In genomic region chr4:110959041-110959643, GRCh38 we compare ENCODE assay signal across 10 cellular contexts.
DNase-seq lines count a peak whose midpoint lies in the region; ATAC-seq and TF ChIP-seq lines count a peak whose summit lies in the region.
"Had no signal": no experiment of that assay in that cellular context is flagged by ENCODE, and none has a peak within 500 bp of the region (broad histone marks: within the 10 kb centered on the region; RNA-seq: fewer than 3 reads in every experiment).

No MANE protein-coding gene starts in this region.

- CTCF ChIA-PET in IMR-90 (lab: Yijun Ruan, JAX), result interaction anchor here (1.2 to 1.6 kb wide), 2 partner anchors 315 to 328 kb away, joined by 3 to 4 read pairs; no protein-coding TSS in a partner anchor

- H3K9me3 Mint-ChIP-seq in nephron, result no peaks in the 10 kb centered on the region
- H3K9me3 Mint-ChIP-seq in natural killer cell treated with Interleukin-12 subunit alpha and Interleukin-12 subunit beta and Interleukin-15 and Interleukin-18, amount 100 ng/mL, for 72 hours, result no peaks in the 10 kb centered on the region

- no peak overlapping the region for H4K8ac ChIP-seq in IMR-90 (ENCODE audit: low read depth in 2 of 2, low read length in 2 of 2)

- no peak overlapping the region for H3K27ac ChIP-seq in IMR-90 (ENCODE audit: insufficient read depth, low read length)

- no peak overlapping the region for H2AK5ac ChIP-seq in IMR-90 (ENCODE audit: low read depth, low read length)

- peaks cover 20% of the 10 kb centered on the region for H3K27me3 Mint-ChIP-seq in nephron (ENCODE audit: low read depth)
- H3K27me3 Mint-ChIP-seq in natural killer cell treated with Interleukin-12 subunit alpha and Interleukin-12 subunit beta and Interleukin-15 and Interleukin-18, amount 100 ng/mL, for 72 hours, result no peaks in the 10 kb centered on the region

- no peaks in the 10 kb centered on the region for H3K36me3 Mint-ChIP-seq in nephron (ENCODE audit: low read depth)
- no peaks in the 10 kb centered on the region for H3K36me3 Mint-ChIP-seq in natural killer cell treated with Interleukin-12 subunit alpha and Interleukin-12 subunit beta and Interleukin-15 and Interleukin-18, amount 100 ng/mL, for 72 hours

- H3K9me3 ChIP-seq in IMR-90 (ENCODE audit: control insufficient read depth, insufficient read depth, low read length), result no peaks in the 10 kb centered on the region

- H3K4ac ChIP-seq in IMR-90 (ENCODE audit: low read depth, low read length), result no peak overlapping the region

- no peak overlapping the region for H3K4me3 ChIP-seq in IMR-90 (ENCODE audit: insufficient read depth, low read depth, low read length)

- H3K18ac ChIP-seq in IMR-90 (ENCODE audit: low read depth, low read length), result no peak overlapping the region

- TF ChIP-seq CTCF in IMR-90 (conservative IDR thresholded peaks at IDR 0.05; ENCODE audit: low read depth, low read length), result peak; percentile 50
- peak; percentile 30 to 58 (median 44) for TF ChIP-seq CTCF in nephron (IDR thresholded peaks at IDR 0.05; ENCODE audit: unreplicated experiment in 3 of 3)

- H3K56ac ChIP-seq in IMR-90 (ENCODE audit: extremely low read depth, insufficient read depth, low read length), result no peak overlapping the region

- H3K27ac Mint-ChIP-seq in nephron, result peak overlapping the region in 2 of 3 experiments; percentile 33 to 63
- H3K27ac Mint-ChIP-seq in natural killer cell treated with Interleukin-12 subunit alpha and Interleukin-12 subunit beta and Interleukin-15 and Interleukin-18, amount 100 ng/mL, for 72 hours, result no peak overlapping the region

- peak; percentile 48 for TF ChIP-seq RAD21 in IMR-90 (IDR thresholded peaks at IDR 0.05; ENCODE audit: low read length)

- no peak overlapping the region for H3K23ac ChIP-seq in IMR-90 (ENCODE audit: low read depth, low read length)

- H4K20me1 ChIP-seq in IMR-90 (ENCODE audit: insufficient read depth, low read length), result no peaks in the 10 kb centered on the region

- H3K9ac ChIP-seq in IMR-90 (ENCODE audit: low read depth, low read length), result no peak overlapping the region

- no peak overlapping the region for H2AK9ac ChIP-seq in IMR-90 (replicated peaks; ENCODE audit: low read depth, low read length, poor library complexity)

- intact Hi-C loops in IMR-90 (cut with micrococcal nuclease), result loop anchor here (1.0 to 10.0 kb wide), 4 partner anchors 327 to 896 kb away; no protein-coding TSS in a partner anchor

- no peak overlapping the region for H2BK15ac ChIP-seq in IMR-90 (ENCODE audit: low read depth, low read length)

- no peak overlapping the region for H2BK20ac ChIP-seq in IMR-90 (ENCODE audit: low read depth, low read length)

- POLR2A ChIA-PET in IMR-90 (lab: Charles Lee; ENCODE audit: unreplicated experiment), result no interaction called here

- no peaks in the 10 kb centered on the region for H3K79me1 ChIP-seq in IMR-90 (ENCODE audit: low read depth in 1 of 2, low read length in 2 of 2)

- no peaks in the 10 kb centered on the region for H3K36me3 ChIP-seq in IMR-90 (ENCODE audit: control insufficient read depth, insufficient read depth, low read length)

- no peak overlapping the region for H2AFZ ChIP-seq in IMR-90 (replicated peaks; ENCODE audit: low read length, poor library complexity)

- no peaks in the 10 kb centered on the region for H3K4me1 ChIP-seq in IMR-90 (ENCODE audit: control insufficient read depth, insufficient read depth, low read length)

- BruUV-seq in IMR-90 (replicated peaks; lab: Mats Ljungman, UMichigan), result no TSS peak

- no peak for TF ChIP-seq POLR2A in IMR-90 (IDR thresholded peaks at IDR 0.05; ENCODE audit: low read depth, low read length)

- peaks cover 29% of the 10 kb centered on the region for H3K4me1 Mint-ChIP-seq in nephron
- H3K4me1 Mint-ChIP-seq in natural killer cell treated with Interleukin-12 subunit alpha and Interleukin-12 subunit beta and Interleukin-15 and Interleukin-18, amount 100 ng/mL, for 72 hours (ENCODE audit: low read depth in 2 of 2), result no peaks in the 10 kb centered on the region

- no peaks in the 10 kb centered on the region for H3K9me1 ChIP-seq in IMR-90 (ENCODE audit: insufficient read depth, low read length)

- dilution Hi-C loops in IMR-90 (cut with HindIII; ENCODE audit: low sequenced_read_pairs, unreplicated experiment), result no loop called here

- H3K4me2 ChIP-seq in IMR-90 (ENCODE audit: low read depth, low read length), result no peak overlapping the region

- no peak overlapping the region for H2BK120ac ChIP-seq in IMR-90 (ENCODE audit: low read depth, low read length)

- peak; percentile 66; the same call in 1 of the 2 replicates for ATAC-seq in IMR-90 (ENCODE audit: low read depth)
- no peak for ATAC-seq in natural killer cell treated with Interleukin-12 subunit alpha and Interleukin-12 subunit beta and Interleukin-15 and Interleukin-18, amount 100 ng/mL, for 72 hours

- H3K4me3 Mint-ChIP-seq in nephron, result no peak overlapping the region
- no peak overlapping the region for H3K4me3 Mint-ChIP-seq in natural killer cell treated with Interleukin-12 subunit alpha and Interleukin-12 subunit beta and Interleukin-15 and Interleukin-18, amount 100 ng/mL, for 72 hours

- in situ Hi-C loops in IMR-90 (cut with MboI; ENCODE audit: low sequenced_read_pairs), result loop anchor here (5.0 to 25.0 kb wide), 2 partner anchors 322 to 678 kb away; no protein-coding TSS in a partner anchor

- peaks cover 2% of the 10 kb centered on the region; the same call in 1 of the 2 replicates for H3K27me3 ChIP-seq in IMR-90 (ENCODE audit: control insufficient read depth, insufficient read depth, low read length)

- no peak overlapping the region for H4K5ac ChIP-seq in IMR-90 (ENCODE audit: low read depth, low read length)

- no peak overlapping the region for H3K14ac ChIP-seq in IMR-90 (replicated peaks; ENCODE audit: low read depth, low read length)

- DNase-seq in EL (peak; percentile 29), IMR-90 (peak; percentile 30), astrocyte of the hippocampus (ENCODE audit: low read depth, low spot score) (peak; percentile 36), NCI-H2029 treated with DMSO at 0.1 percent for 48 hours (lab: John Stamatoyannopoulos, UW) (no peak), T1000 (lab: John Stamatoyannopoulos, UW) (no peak), NCI-H146 treated with DMSO at 0.1 percent for 48 hours (lab: John Stamatoyannopoulos, UW; ENCODE audit: unreplicated experiment) (no peak)
- no peak for DNase-seq in natural killer cell treated with Interleukin-12 subunit alpha and Interleukin-12 subunit beta and Interleukin-15 and Interleukin-18, amount 100 ng/mL, for 72 hours (ENCODE audit: low spot score)
- DNase-seq: anterior cingulate cortex, NCI-H187 treated with DMSO at 0.1 percent for 48 hours had no signal

- H2BK5ac ChIP-seq in IMR-90 (ENCODE audit: low read depth, low read length, poor library complexity, severe bottlenecking), result no peak overlapping the region

- H4K91ac ChIP-seq in IMR-90 (ENCODE audit: insufficient read depth, low read depth, low read length), result no peak overlapping the region

TF ChIP-seq in IMR-90, 13 proteins besides CTCF, POLR2A, EP300 and RAD21:
- peak; percentile 32; the same call in 1 of the 2 replicates for TF ChIP-seq SMC3 (IDR thresholded peaks at IDR 0.05; ENCODE audit: low read depth, low read length)
- TF ChIP-seq FOS (IDR thresholded peaks at IDR 0.05; ENCODE audit: low read depth, low read length), result no peak

Comparison
In these comparisons a context has a peak if more than half of its experiments do, and no peak if none do; other contexts are left out.
1. DNase-seq: peak in EL (single experiment), IMR-90 (single experiment) and astrocyte of the hippocampus (single experiment); none in NCI-H2029 treated with DMSO at 0.1 percent for 48 hours (single experiment), T1000 (single experiment), NCI-H146 treated with DMSO at 0.1 percent for 48 hours (single experiment) and natural killer cell treated with Interleukin-12 subunit alpha and Interleukin-12 subunit beta and Interleukin-15 and Interleukin-18, amount 100 ng/mL, for 72 hours (single experiment).
2. H3K27ac Mint-ChIP-seq: peak in nephron (2 of 3); none in natural killer cell treated with Interleukin-12 subunit alpha and Interleukin-12 subunit beta and Interleukin-15 and Interleukin-18, amount 100 ng/mL, for 72 hours (0 of 2).